8 cellular contexts compared by ENCODE assay signal in genomic region chr11:102346456-102346747, GRCh38. TPM values are rescaled to one million over a fixed set of nuclear protein-coding genes. Genes with fewer than 3 reads are reported as not detected.
DNase-seq lines count a peak whose midpoint lies in the region; ATAC-seq, FAIRE-seq and TF ChIP-seq lines count a peak whose summit lies in the region.

No MANE protein-coding gene starts in this region.

- peak overlapping the region; percentile 89 to 96 for H3K9ac ChIP-seq in K562 (ENCODE audit: insufficient read depth in 1 of 2, low read depth in 2 of 2, low read length in 2 of 2)

- peaks cover 11% of the 10 kb centered on the region for H3K36me3 Mint-ChIP-seq in activated T-cell treated with anti-CD3 and anti-CD28 coated beads, Interleukin-2, amount 50 U/mL, for 4 hours (ENCODE audit: insufficient read depth)

- peak overlapping the region; percentile 96 for H3K4me2 ChIP-seq in K562 (ENCODE audit: insufficient read depth, low read length)

- H3K9me1 ChIP-seq in K562 (ENCODE audit: control insufficient read depth, insufficient read depth, low read length): no peaks in the 10 kb centered on the region

- no peak for TF ChIP-seq EP300 in K562 (IDR thresholded peaks at IDR 0.05; ENCODE audit: low read length)

- no peaks in the 10 kb centered on the region for H3K27me3 ChIP-seq in K562 (ENCODE audit: control insufficient read depth in 2 of 2, insufficient read depth in 2 of 2, low read length in 2 of 2)
- H3K27me3 ChIP-seq in thyroid gland: no peaks in the 10 kb centered on the region

- H3K79me2 ChIP-seq in K562 (ENCODE audit: control insufficient read depth, insufficient read depth, low read length): peaks cover 42% of the 10 kb centered on the region

- H2AFZ ChIP-seq in K562 (ENCODE audit: low read depth, low read length): peak overlapping the region; percentile 96

- H3K27me3 Mint-ChIP-seq in activated T-cell treated with anti-CD3 and anti-CD28 coated beads, Interleukin-2, amount 50 U/mL, for 4 hours (ENCODE audit: low read depth): no peaks in the 10 kb centered on the region

- H3K4me3 Mint-ChIP-seq in activated T-cell treated with anti-CD3 and anti-CD28 coated beads, Interleukin-2, amount 50 U/mL, for 4 hours: peak overlapping the region; percentile 98

- H3K9me3 ChIP-seq in K562 (replicated peaks; ENCODE audit: control insufficient read depth, insufficient read depth, low read depth, low read length) (no peaks in the 10 kb centered on the region), thyroid gland (no peaks in the 10 kb centered on the region)

- no peak for DNase-seq in activated T-cell treated with anti-CD3 and anti-CD28 coated beads, Interleukin-2, amount 50 U/mL, for 4 hours
- no peak for DNase-seq in activated T-cell treated with anti-CD3 and anti-CD28 coated beads, Interleukin-2, amount 50 U/mL, for 48 hours
- DNase-seq in K562 (ENCODE audit: extremely low read depth in 1 of 4, low spot score in 3 of 4) (no peak), lower leg skin (ENCODE audit: low spot score in 2 of 2) (no peak), thyroid gland (no peak), NCI-H1694 treated with DMSO at 0.1 percent for 48 hours (lab: John Stamatoyannopoulos, UW) (no peak), GF-D8 (lab: John Stamatoyannopoulos, UW) (no peak)

- ATAC-seq in activated T-cell treated with anti-CD3 and anti-CD28 coated beads, Interleukin-2, amount 50 U/mL, for 4 hours: no peak
- ATAC-seq in K562 (no peak), HG03378 (IDR thresholded peaks at IDR 0.05; ENCODE audit: unreplicated experiment) (no peak)

- no peaks in the 10 kb centered on the region for H3K9me3 Mint-ChIP-seq in activated T-cell treated with anti-CD3 and anti-CD28 coated beads, Interleukin-2, amount 50 U/mL, for 4 hours

- TF ChIP-seq CTCF in K562 (IDR thresholded peaks at IDR 0.05 in 2 of 3, conservative IDR thresholded peaks at IDR 0.05 in 1 of 3; ENCODE audit: insufficient read depth in 2 of 3, low read depth in 1 of 3, low read length in 3 of 3) (no peak), lower leg skin (IDR thresholded peaks at IDR 0.05) (no peak), thyroid gland (IDR thresholded peaks at IDR 0.05) (no peak)

- TSS peak; percentile 67 for BruUV-seq in K562 (replicated peaks; lab: Mats Ljungman, UMichigan)

- TF ChIP-seq POLR2A in K562 (conservative IDR thresholded peaks at IDR 0.05): no peak
- TF ChIP-seq POLR2A in lower leg skin (IDR thresholded peaks at IDR 0.05): no peak
- TF ChIP-seq POLR2A in thyroid gland (IDR thresholded peaks at IDR 0.05): no peak

- FAIRE-seq in K562 (lab: Jason Lieb, UNC): peak; percentile 52

- H3K27ac ChIP-seq in K562 (ENCODE audit: extremely low read depth, low read depth, low read length): peak overlapping the region; percentile 86
- H3K27ac ChIP-seq in thyroid gland: peak overlapping the region; percentile 99

- POLR2A ChIA-PET in K562 (lab: Yijun Ruan, JAX): interaction anchor here (0.9 kb wide), 1 partner anchor 9 kb away, joined by 3 read pairs; no protein-coding TSS in a partner anchor

- H3K4me1 Mint-ChIP-seq in activated T-cell treated with anti-CD3 and anti-CD28 coated beads, Interleukin-2, amount 50 U/mL, for 4 hours (ENCODE audit: low read depth): peaks cover 44% of the 10 kb centered on the region

- H3K4me3 ChIP-seq in K562 (peak overlapping the region; percentile 60), lower leg skin (ENCODE audit: low read depth, poor library complexity, severe bottlenecking) (peak overlapping the region; percentile 75), thyroid gland (replicated peaks in 1 of 3) (peak overlapping the region; percentile 21 to 76 (median 64))

- in situ Hi-C loops in K562 (cut with MboI): no loop called here

- no peak for TF ChIP-seq RAD21 in K562 (CRISPR knock-in tag; conservative IDR thresholded peaks at IDR 0.05 in 1 of 2, IDR thresholded peaks at IDR 0.05 in 1 of 2)

- no peaks in the 10 kb centered on the region for H4K20me1 ChIP-seq in K562 (replicated peaks; ENCODE audit: control insufficient read depth, insufficient read depth, low read length)

- H3K4me1 ChIP-seq in K562 (replicated peaks in 1 of 2; ENCODE audit: control insufficient read depth in 2 of 2, insufficient read depth in 2 of 2, low read length in 2 of 2): peaks cover under 1 to 17% of the 10 kb centered on the region in 2 experiments; a peak in 3 of 5 replicates
- peaks cover 12 to 20% of the 10 kb centered on the region in 2 donors for H3K4me1 ChIP-seq in thyroid gland

- CTCF ChIA-PET in K562 (lab: Yijun Ruan, JAX; ENCODE audit: low intra/inter-chr PET ratio): no interaction called here

- intact Hi-C loops in K562 (cut with micrococcal nuclease) (loop anchor here (2.0 kb wide), 2 partner anchors 38 to 106 kb away; partner anchors contain the start of gene TMEM123), lower leg skin (cut with DNase I; ENCODE audit: low total_unique reads) (loop anchor here (10.0 kb wide), 1 partner anchor 62 kb away; no protein-coding TSS in a partner anchor), thyroid gland (cut with DNase I) (loop anchor here (10.0 kb wide), 2 partner anchors 48 to 318 kb away; no protein-coding TSS in a partner anchor)

- H3K36me3 ChIP-seq in K562 (ENCODE audit: control insufficient read depth, insufficient read depth, low read length) (peaks cover 18% of the 10 kb centered on the region), thyroid gland (no peaks in the 10 kb centered on the region)

- WGBS in K562 (ENCODE audit: insufficient coverage, low coverage, missing lambda C conversion rate): 0% methylated on average over 5 of the region's 5 CpGs
- WGBS in lower leg skin, 2 donors: 0% methylated on average over 5 of the region's 5 CpGs
- 1% methylated on average over 5 of the region's 5 CpGs for WGBS in thyroid gland, 2 donors

RNA-seq across cellular contexts. Expression of gene BIRC2, which starts 0.6 kb away (rescaled TPM):
- 10 to 100 TPM; 25.0 to 31.9 (median 31.7) TPM for total RNA-seq in activated T-cell treated with anti-CD3 and anti-CD28 coated beads, Interleukin-2, amount 50 U/mL, for 4 hours
- 35.5 and 77.2 TPM in 2 replicates for total RNA-seq in K562 (2011; cell fraction: chromatin; rRNA removed; ENCODE audit: low replicate concordance)
- total RNA-seq in K562 (2011; cell fraction: nucleolus; rRNA removed): 22.5 and 23.8 TPM in 2 replicates
- total RNA-seq in K562 (2011; cell fraction: nucleoplasm; rRNA removed): 38.9 and 43.3 TPM in 2 replicates
- total RNA-seq in K562 (2014; rRNA removed) (18.3 and 20.6 TPM in 2 replicates), K562 (2014; rRNA removed; fragmentation: Illumina TruSeq; extraction: Trizol) (35.6 and 39.0 TPM in 2 replicates), K562 (2015; rRNA removed; fragmentation: Illumina TruSeq; extraction: Trizol) (34.2 and 35.1 TPM in 2 replicates), K562 (2021) (19.9 and 24.7 TPM in 2 replicates), lower leg skin (10 to 100 TPM; 39.3 to 49.3 (median 42.5) TPM), thyroid gland (100 to 1,000 TPM in 1 of 4 donors, 10 to 100 TPM in 3; 43.9 to 152 (median 72.9) TPM)
- polyA plus RNA-seq in K562 (2011; rRNA removed) (45.9 and 52.2 TPM in 2 replicates), K562 (2014; fragmentation: Illumina TruSeq; extraction: Trizol) (25.3 and 27.1 TPM in 2 replicates), K562 (2014; fragmentation: Nextera tagmentation; extraction: Ambion mirVana) (10 to 100 TPM; 14.3 to 20.7 TPM), K562 (2014; rRNA removed) (17.1 and 17.9 TPM in 2 replicates)
- 17.0 and 35.4 TPM in 2 replicates for polyA plus RNA-seq in K562 (2011; cell fraction: cytosol; rRNA removed)
- 34.8 and 61.2 TPM in 2 replicates for polyA plus RNA-seq in K562 (2011; cell fraction: nucleus; rRNA removed)
- polyA plus RNA-seq in K562 (2012): 19.6 and 23.2 TPM in 2 replicates
- polyA minus RNA-seq in K562 (2011; rRNA and poly(A)+ RNA removed): 51.8 and 76.0 TPM in 2 replicates
- 10.3 and 15.7 TPM in 2 replicates for polyA minus RNA-seq in K562 (2011; cell fraction: cytosol; rRNA and poly(A)+ RNA removed)
- 36.6 and 80.8 TPM in 2 replicates for polyA minus RNA-seq in K562 (2011; cell fraction: nucleus; rRNA and poly(A)+ RNA removed)

RNA-seq across cellular contexts. Expression of gene BIRC3, which starts 29.1 kb away (rescaled TPM):
- 100 to 1,000 TPM in 1 of 3 donors, 10 to 100 TPM in 2; 77.2 to 105 (median 92.4) TPM for total RNA-seq in activated T-cell treated with anti-CD3 and anti-CD28 coated beads, Interleukin-2, amount 50 U/mL, for 4 hours
- 0.09 and 0.16 TPM in 2 replicates for total RNA-seq in K562 (2011; cell fraction: chromatin; rRNA removed; ENCODE audit: low replicate concordance)
- not detected in 2 replicates for total RNA-seq in K562 (2011; cell fraction: nucleolus; rRNA removed)
- 0.07 and 0.15 TPM in 2 replicates for total RNA-seq in K562 (2011; cell fraction: nucleoplasm; rRNA removed)
- total RNA-seq in K562 (2014; rRNA removed) (0.16 and 0.18 TPM in 2 replicates), K562 (2014; rRNA removed; fragmentation: Illumina TruSeq; extraction: Trizol) (0.25 and 0.26 TPM in 2 replicates), K562 (2015; rRNA removed; fragmentation: Illumina TruSeq; extraction: Trizol) (0.11 and 0.19 TPM in 2 replicates), K562 (2021) (0.42 and 0.58 TPM in 2 replicates), lower leg skin (10 to 100 TPM; 10.1 to 17.6 (median 10.8) TPM), thyroid gland (1 to 10 TPM; 2.0 to 6.0 (median 4.1) TPM)
- polyA plus RNA-seq in K562 (2011; rRNA removed) (0.16 and 0.20 TPM in 2 replicates), K562 (2014; fragmentation: Illumina TruSeq; extraction: Trizol) (0.21 and 0.27 TPM in 2 replicates), K562 (2014; fragmentation: Nextera tagmentation; extraction: Ambion mirVana) (under 1 TPM; 0.08 to 0.11 TPM), K562 (2014; rRNA removed) (0.13 and 2.3 TPM in 2 replicates)
- polyA plus RNA-seq in K562 (2011; cell fraction: cytosol; rRNA removed): 0.04 TPM in 1 of 2 replicates, not detected in the other
- polyA plus RNA-seq in K562 (2011; cell fraction: nucleus; rRNA removed): 0.04 and 0.10 TPM in 2 replicates
- polyA plus RNA-seq in K562 (2012): 0.18 and 0.54 TPM in 2 replicates
- 0.07 and 0.12 TPM in 2 replicates for polyA minus RNA-seq in K562 (2011; rRNA and poly(A)+ RNA removed)
- polyA minus RNA-seq in K562 (2011; cell fraction: cytosol; rRNA and poly(A)+ RNA removed): not detected in 2 replicates
- polyA minus RNA-seq in K562 (2011; cell fraction: nucleus; rRNA and poly(A)+ RNA removed): 0.22 and 0.27 TPM in 2 replicates

Comparison
In these comparisons a context has a peak if more than half of its experiments do, and no peak if none do; other contexts are left out.
1. RNA of gene BIRC3, which starts 29.1 kb away (total RNA-seq): 77.2 to 105 TPM in activated T-cell treated with anti-CD3 and anti-CD28 coated beads, Interleukin-2, amount 50 U/mL, for 4 hours; 10.1 to 17.6 TPM in lower leg skin, 2.0 to 6.0 TPM in thyroid gland and 0.07 to 0.58 TPM in K562; every median in the first group is over 4 times any median in the second.
2. Peak in every context shown above with its lines, with median percentiles within 50 percentile points of each other: H3K4me3 ChIP-seq.